In genomic region chr7:78499283-78499682, GRCh38 we compare ENCODE assay signal across 19 cellular contexts.
DNase-seq lines count a peak whose midpoint lies in the region; ATAC-seq, FAIRE-seq and TF ChIP-seq lines count a peak whose summit lies in the region.
"Had no signal": no experiment of that assay in that cellular context is flagged by ENCODE, and none has a peak within 500 bp of the region (broad histone marks: within the 10 kb centered on the region; RNA-seq: fewer than 3 reads in every experiment).

No MANE protein-coding gene starts in this region.

- H2AFZ ChIP-seq in neural progenitor cell (replicated peaks) = no peak overlapping the region
- H2AFZ ChIP-seq in PC-3 (ENCODE audit: low read length) = no peak overlapping the region

- BruUV-seq in PC-3 (replicated peaks; lab: Mats Ljungman, UMichigan) = no TSS peak

- TF ChIP-seq CTCF in bronchial epithelial cell (IDR thresholded peaks at IDR 0.05; ENCODE audit: insufficient read depth, low read length, severe bottlenecking) (no peak), gastrocnemius medialis (IDR thresholded peaks at IDR 0.05 in 4 of 5, conservative IDR thresholded peaks at IDR 0.05 in 1 of 5) (no peak), neural progenitor cell (IDR thresholded peaks at IDR 0.05) (no peak), PC-3 (conservative IDR thresholded peaks at IDR 0.05; ENCODE audit: low read depth, low read length) (no peak)

- H3K9ac ChIP-seq in neural progenitor cell = no peak overlapping the region
- no peak overlapping the region for H3K9ac ChIP-seq in PC-3 (ENCODE audit: low read length)
- H3K9ac ChIP-seq: KMS-11 had no signal

- peaks cover 2% of the 10 kb centered on the region for H3K36me3 Mint-ChIP-seq in neural progenitor cell
- H3K36me3 Mint-ChIP-seq: CD4-positive, CD25-positive, alpha-beta regulatory T cell had no signal

- FAIRE-seq in bronchial epithelial cell (lab: Jason Lieb, UNC) = no peak
- FAIRE-seq: A204.1, H1 had no signal

- CTCF ChIA-PET in PC-3 (lab: Charles Lee) = no interaction called here

- H3K79me2 ChIP-seq in neural progenitor cell (ENCODE audit: low read depth) (no peaks in the 10 kb centered on the region), PC-3 (ENCODE audit: low read length) (no peaks in the 10 kb centered on the region)

- H4K20me1 ChIP-seq in neural progenitor cell (ENCODE audit: low read depth) = no peaks in the 10 kb centered on the region
- no peaks in the 10 kb centered on the region for H4K20me1 ChIP-seq in PC-3 (ENCODE audit: low read length)

- no peaks in the 10 kb centered on the region for H3K9me2 ChIP-seq in PC-3 (replicated peaks; ENCODE audit: low read length)

- H3K4me3 ChIP-seq in bronchial epithelial cell (ENCODE audit: low read depth, low read length) (no peak overlapping the region), gastrocnemius medialis (no peak overlapping the region), neural progenitor cell (no peak overlapping the region), PC-3 (ENCODE audit: low read length) (no peak overlapping the region)

- H3K9me3 ChIP-seq in gastrocnemius medialis (no peaks in the 10 kb centered on the region), neural progenitor cell (ENCODE audit: low read depth) (no peaks in the 10 kb centered on the region), PC-3 (ENCODE audit: low read length) (no peaks in the 10 kb centered on the region)

- peaks cover 3% of the 10 kb centered on the region for H3K4me1 Mint-ChIP-seq in neural progenitor cell
- H3K4me1 Mint-ChIP-seq: CD4-positive, CD25-positive, alpha-beta regulatory T cell had no signal

- peaks cover 6% of the 10 kb centered on the region for H3F3A ChIP-seq in neural progenitor cell (ENCODE audit: low read depth)
- no peaks in the 10 kb centered on the region for H3F3A ChIP-seq in PC-3 (ENCODE audit: low read length, unreplicated experiment)

- no peak for ATAC-seq in gastrocnemius medialis
- no peak for ATAC-seq in PC-3
- ATAC-seq in GM21786 (IDR thresholded peaks at IDR 0.05; ENCODE audit: unreplicated experiment) = no peak
- ATAC-seq: Panc1, Right ventricle myocardium inferior had no signal

- H3K36me3 ChIP-seq in bronchial epithelial cell (ENCODE audit: control insufficient read depth, insufficient read depth, low read length) (no peaks in the 10 kb centered on the region), gastrocnemius medialis (no peaks in the 10 kb centered on the region), neural progenitor cell (no peaks in the 10 kb centered on the region), PC-3 (ENCODE audit: low read depth, low read length) (no peaks in the 10 kb centered on the region)

- H3K27me3 ChIP-seq in bronchial epithelial cell (ENCODE audit: control insufficient read depth, insufficient read depth, low read length) (no peaks in the 10 kb centered on the region), gastrocnemius medialis (no peaks in the 10 kb centered on the region), neural progenitor cell (no peaks in the 10 kb centered on the region), PC-3 (ENCODE audit: low read length) (peaks cover 61% of the 10 kb centered on the region)

- intact Hi-C loops in gastrocnemius medialis (cut with DNase I; ENCODE audit: low total_unique reads) (no loop called here), PC-3 (cut with micrococcal nuclease) (no loop called here)

- no peak overlapping the region for H3K27ac Mint-ChIP-seq in neural progenitor cell
- H3K27ac Mint-ChIP-seq: CD4-positive, CD25-positive, alpha-beta regulatory T cell had no signal

- H3K4me2 ChIP-seq in neural progenitor cell (no peak overlapping the region), PC-3 (ENCODE audit: low read length) (no peak overlapping the region)

- H3K27ac ChIP-seq in gastrocnemius medialis = no peak overlapping the region
- no peak overlapping the region for H3K27ac ChIP-seq in neural progenitor cell
- no peak overlapping the region for H3K27ac ChIP-seq in PC-3 (ENCODE audit: low read length)
- H3K27ac ChIP-seq: KMS-11 had no signal

- no peak overlapping the region for H3K4me3 Mint-ChIP-seq in neural progenitor cell
- H3K4me3 Mint-ChIP-seq: CD4-positive, CD25-positive, alpha-beta regulatory T cell had no signal

- no peaks in the 10 kb centered on the region for H3K27me3 Mint-ChIP-seq in neural progenitor cell (ENCODE audit: insufficient read depth, low read depth)
- H3K27me3 Mint-ChIP-seq: CD4-positive, CD25-positive, alpha-beta regulatory T cell had no signal

- POLR2A ChIA-PET in PC-3 (lab: Charles Lee; ENCODE audit: unreplicated experiment) = no interaction called here

- in situ Hi-C loops in gastrocnemius medialis (cut with MboI; ENCODE audit: low sequenced_read_pairs in 4 of 4) = no loop called here

- no peaks in the 10 kb centered on the region for H3K9me3 Mint-ChIP-seq in neural progenitor cell

- no peaks in the 10 kb centered on the region for H3K4me1 ChIP-seq in gastrocnemius medialis
- peaks cover 30% of the 10 kb centered on the region for H3K4me1 ChIP-seq in neural progenitor cell
- no peaks in the 10 kb centered on the region for H3K4me1 ChIP-seq in PC-3 (ENCODE audit: insufficient read depth, low read length)

- no peak for TF ChIP-seq POLR2A in gastrocnemius medialis (IDR thresholded peaks at IDR 0.05)

- DNase-seq in AG20443 (ENCODE audit: low spot score) (peak; percentile 26), LHCN-M2 (ENCODE audit: low read depth) (peak; percentile 41), bronchial epithelial cell (ENCODE audit: low read depth) (peak; percentile 10), myocyte (ENCODE audit: low read depth) (peak; percentile 27), gastrocnemius medialis (no peak), neural progenitor cell (ENCODE audit: low spot score) (no peak), PC-3 (no peak)
- DNase-seq: CD4-positive, CD25-positive, alpha-beta regulatory T cell; DMS53; NCI-H1105 treated with DMSO at 0.1 percent for 48 hours; NCI-H187; NCI-H446 treated with DMSO at 0.1 percent for 48 hours; NCI-H748 treated with DMSO at 0.1 percent for 48 hours had no signal

Comparison
In these comparisons a context has a peak if more than half of its experiments do, and no peak if none do; other contexts are left out.
1. DNase-seq: peak in AG20443 (single experiment), LHCN-M2 (single experiment), bronchial epithelial cell (single experiment) and myocyte (single experiment); none in gastrocnemius medialis (0 of 2), neural progenitor cell (single experiment) and PC-3 (single experiment).